19 cellular contexts compared by ENCODE assay signal in the genomic region with DNA sequence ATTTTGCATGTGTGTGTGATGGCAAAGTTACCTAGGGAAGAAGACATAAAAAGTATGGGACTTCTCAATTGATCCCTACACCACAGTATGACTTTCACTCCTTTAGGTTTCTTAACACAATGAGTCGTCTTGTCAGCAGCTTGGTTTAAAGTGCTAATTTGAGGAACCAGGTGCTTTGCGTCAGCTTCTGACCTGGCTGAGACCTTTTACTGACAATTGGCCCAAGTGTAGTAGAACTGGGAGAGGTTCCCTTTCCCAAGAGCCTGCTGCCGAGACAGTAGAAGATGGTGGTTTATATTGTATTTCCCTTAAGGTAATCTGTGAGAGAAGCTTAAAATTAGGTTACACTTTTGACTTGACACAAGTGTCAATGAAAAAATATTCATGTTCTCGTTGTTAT. TPM values are rescaled to one million over a fixed set of nuclear protein-coding genes. Genes with fewer than 3 reads are reported as not detected.
DNase-seq lines count a peak whose midpoint lies in the region; ATAC-seq and TF ChIP-seq lines count a peak whose summit lies in the region.
"Had no signal": no experiment of that assay in that cellular context is flagged by ENCODE, and none has a peak within 500 bp of the region (broad histone marks: within the 10 kb centered on the region; RNA-seq: fewer than 3 reads in every experiment).

No MANE protein-coding gene starts in this region.

- intact Hi-C loops in CD14-positive monocyte (cut with micrococcal nuclease) = loop anchor here in 1 of 2 donors (5.0 to 10.0 kb wide), 3 partner anchors 34 to 57 kb away; no protein-coding TSS in a partner anchor

- H3K27me3 Mint-ChIP-seq in CD14-positive monocyte (ENCODE audit: low read depth in 3 of 3) (peaks cover 0 to 4% (median 0%) of the 10 kb centered on the region in 3 donors), brain (no peaks in the 10 kb centered on the region), nephron progenitor cell (ENCODE audit: low read depth, poor library complexity) (no peaks in the 10 kb centered on the region)

- DNase-seq in CD14-positive monocyte (ENCODE audit: low spot score) (peak; percentile 62), nephron progenitor cell (no peak), NCI-H1694 treated with DMSO at 0.1 percent for 48 hours (lab: John Stamatoyannopoulos, UW) (no peak), KG1 (lab: John Stamatoyannopoulos, UW) (no peak)
- DNase-seq: activated CD4-positive, CD25-positive, alpha-beta regulatory T cell treated with anti-CD3 and anti-CD28 coated beads, Interleukin-2, amount 50 U/mL, for 72 hours; activated T-cell treated with anti-CD3 and anti-CD28 coated beads, Interleukin-2, amount 50 U/mL, for 1 hour; cerebellar nuclear complex; DMS153; head of caudate nucleus; NCI-H1417 treated with DMSO at 0.1 percent for 48 hours; NCI-H446; stimulated activated naive CD8-positive, alpha-beta T cell treated with anti-CD3 and anti-CD28 coated beads, Interleukin-15, Interleukin-2, amounts not matched to agents 100 U/mL and 50 U/mL, for 24 hours; T-cell had no signal

- no peaks in the 10 kb centered on the region for H3K36me3 Mint-ChIP-seq in CD14-positive monocyte
- peaks cover 55% of the 10 kb centered on the region for H3K36me3 Mint-ChIP-seq in brain
- peaks cover 29% of the 10 kb centered on the region for H3K36me3 Mint-ChIP-seq in nephron progenitor cell (ENCODE audit: low read depth)
- H3K36me3 Mint-ChIP-seq: T-cell had no signal

- H3K4me2 ChIP-seq in Loucy (ENCODE audit: low read depth, low read length, poor library complexity, severe bottlenecking) = peak overlapping the region; percentile 96
- H3K4me2 ChIP-seq: neural progenitor cell had no signal

- H3K4me1 Mint-ChIP-seq in CD14-positive monocyte (peaks cover 64% of the 10 kb centered on the region), brain (peaks cover 62% of the 10 kb centered on the region), nephron progenitor cell (peaks cover 50% of the 10 kb centered on the region)

- peaks cover 0 to 2% (median 0%) of the 10 kb centered on the region in 7 donors for H3K9me3 Mint-ChIP-seq in CD14-positive monocyte
- peaks cover 0 to 8% (median 2%) of the 10 kb centered on the region in 5 experiments for H3K9me3 Mint-ChIP-seq in brain
- peaks cover 7% of the 10 kb centered on the region for H3K9me3 Mint-ChIP-seq in nephron progenitor cell
- H3K9me3 Mint-ChIP-seq: T-cell had no signal

- H3K4me3 Mint-ChIP-seq in CD14-positive monocyte (peak overlapping the region in 1 of 2 donors; percentile 23), brain (no peak overlapping the region), nephron progenitor cell (no peak overlapping the region)
- H3K4me3 Mint-ChIP-seq: neural progenitor cell, T-cell had no signal

- peaks cover 78% of the 10 kb centered on the region for H4K20me1 ChIP-seq in Loucy (ENCODE audit: insufficient read depth, low read length, poor library complexity, severe bottlenecking)

- H3K27me3 ChIP-seq in Loucy (ENCODE audit: insufficient read depth, low read length, poor library complexity, severe bottlenecking) = no peaks in the 10 kb centered on the region
- H3K27me3 ChIP-seq: neural progenitor cell had no signal

- no peak overlapping the region for H3K9ac ChIP-seq in Loucy (ENCODE audit: low read depth, low read length, poor library complexity, severe bottlenecking)
- H3K9ac ChIP-seq: neural progenitor cell had no signal

- H3K79me2 ChIP-seq in Loucy (ENCODE audit: insufficient read depth, low read length) = peaks cover 100% of the 10 kb centered on the region

- H3K9me2 ChIP-seq in Loucy (replicated peaks; ENCODE audit: low read depth, low read length) = no peaks in the 10 kb centered on the region

- no peak for TF ChIP-seq CTCF in CD14-positive monocyte (IDR thresholded peaks at IDR 0.05)
- no peak for TF ChIP-seq CTCF in Loucy (conservative IDR thresholded peaks at IDR 0.05; ENCODE audit: low read length)
- TF ChIP-seq CTCF in brain (conservative IDR thresholded peaks at IDR 0.05) = no peak
- TF ChIP-seq CTCF in nephron progenitor cell (IDR thresholded peaks at IDR 0.05) = no peak

- peaks cover 59% of the 10 kb centered on the region for H3K4me1 ChIP-seq in Loucy (ENCODE audit: insufficient read depth, low read length, poor library complexity, severe bottlenecking)

- H2AFZ ChIP-seq in Loucy (ENCODE audit: low read length) = no peak overlapping the region
- H2AFZ ChIP-seq: neural progenitor cell had no signal

- no peak overlapping the region for H3K4me3 ChIP-seq in Loucy (ENCODE audit: low read length, poor library complexity, severe bottlenecking)
- H3K4me3 ChIP-seq: neural progenitor cell had no signal

- no peaks in the 10 kb centered on the region for H3K9me3 ChIP-seq in Loucy (ENCODE audit: insufficient read depth, low read depth, low read length)

- H3K36me3 ChIP-seq in Loucy (ENCODE audit: insufficient read depth, low read length) = peaks cover 26% of the 10 kb centered on the region; the same call in 1 of the 2 replicates
- H3K36me3 ChIP-seq: neural progenitor cell had no signal

- H3K27ac Mint-ChIP-seq in CD14-positive monocyte = peak overlapping the region in 1 of 7 donors; percentile 34
- H3K27ac Mint-ChIP-seq in brain = peak overlapping the region in 3 of 5 experiments; percentile 51 to 64 (median 55)
- H3K27ac Mint-ChIP-seq in nephron progenitor cell = peak overlapping the region; percentile 74
- H3K27ac Mint-ChIP-seq: neural progenitor cell had no signal

- ATAC-seq in GM19023 (IDR thresholded peaks at IDR 0.05; ENCODE audit: unreplicated experiment) = no peak
- no peak for ATAC-seq in GM21367 (IDR thresholded peaks at IDR 0.05; ENCODE audit: unreplicated experiment)
- ATAC-seq: HepG2; stimulated activated naive CD8-positive, alpha-beta T cell treated with anti-CD3 and anti-CD28 coated beads, Interleukin-15, Interleukin-2, amounts not matched to agents 100 U/mL and 50 U/mL, for 24 hours; T-cell had no signal

- no peaks in the 10 kb centered on the region for H3F3A ChIP-seq in Loucy (ENCODE audit: low read depth)

RNA-seq across cellular contexts. Expression of gene LDHD, which starts 54.9 kb away (rescaled TPM):
- polyA plus RNA-seq in CD14-positive monocyte = 1 to 10 TPM; 3.7 to 5.4 TPM
- 9.0 TPM for polyA plus RNA-seq in brain (ENCODE audit: insufficient read depth, low read depth, low replicate concordance)
